In the genomic region with DNA sequence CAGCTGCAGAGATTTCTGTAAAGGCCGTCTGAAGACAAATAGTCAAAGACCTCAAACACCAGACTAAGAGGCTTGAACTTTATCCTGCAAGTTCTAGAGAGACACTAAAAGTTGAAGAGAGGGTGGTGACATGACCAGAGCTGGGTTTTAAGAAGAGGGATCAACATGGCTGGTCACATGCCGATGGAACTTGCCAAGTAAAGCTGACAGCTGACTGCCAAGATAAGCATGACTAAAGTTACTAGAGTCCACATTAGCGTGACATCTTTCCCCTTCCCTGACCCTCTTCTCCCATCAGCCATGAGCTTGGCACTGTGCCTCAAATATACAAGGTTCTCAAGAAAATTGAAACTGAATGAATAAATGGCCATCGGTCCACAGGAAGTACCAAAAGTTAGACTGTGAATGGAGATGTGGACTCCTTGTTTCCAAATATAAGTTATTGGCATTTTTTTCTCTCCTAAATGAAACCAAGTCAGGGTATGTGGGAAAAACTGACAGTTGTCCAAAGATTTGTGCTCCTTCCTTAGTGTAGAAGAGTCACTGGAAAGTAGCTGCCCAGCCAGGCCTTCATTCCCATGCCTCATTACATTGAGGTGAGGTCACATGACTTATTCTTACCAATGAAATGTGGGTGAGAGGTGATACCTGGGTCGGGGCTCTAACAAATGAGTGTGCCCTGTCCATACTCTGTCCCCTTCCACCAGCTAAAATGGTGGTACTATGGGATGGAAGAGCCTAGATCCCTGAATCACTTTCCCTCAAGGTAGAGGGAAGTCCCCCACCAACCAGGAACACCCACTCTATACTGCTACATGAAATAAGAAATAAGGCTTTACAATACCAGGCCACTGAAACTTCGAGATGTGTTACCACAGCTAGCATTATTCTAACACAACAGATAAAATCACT, we compare ENCODE assay signal across 11 cellular contexts. TPM values are rescaled to one million over a fixed set of nuclear protein-coding genes. Genes with fewer than 3 reads are reported as not detected.
A peak's percentile ranks its signal among the peaks of the same experiment; 100 is the strongest.
DNase-seq lines count a peak whose midpoint lies in the region; ATAC-seq and TF ChIP-seq lines count a peak whose summit lies in the region.
"Had no signal": no experiment of that assay in that cellular context is flagged by ENCODE, and none has a peak within 500 bp of the region (broad histone marks: within the 10 kb centered on the region; RNA-seq: fewer than 3 reads in every experiment).

No MANE protein-coding gene starts in this region.

- H3K27me3 ChIP-seq in sigmoid colon, result no peaks in the 10 kb centered on the region

- peaks cover 83% of the 10 kb centered on the region for H3K36me3 Mint-ChIP-seq in activated T-helper 17 cell treated with anti-CD3 and anti-CD28 coated beads, Interleukin-2, amount 50 U/mL, for 72 hours (ENCODE audit: low read depth)

- H3K4me3 ChIP-seq in sigmoid colon, result no peak overlapping the region

- no peak for TF ChIP-seq EP300 in sigmoid colon (IDR thresholded peaks at IDR 0.05)

- H3K9me3 ChIP-seq in sigmoid colon, result no peaks in the 10 kb centered on the region

- peaks cover 60% of the 10 kb centered on the region for H3K4me1 Mint-ChIP-seq in activated T-helper 17 cell treated with anti-CD3 and anti-CD28 coated beads, Interleukin-2, amount 50 U/mL, for 72 hours

- H3K4me3 Mint-ChIP-seq in activated T-helper 17 cell treated with anti-CD3 and anti-CD28 coated beads, Interleukin-2, amount 50 U/mL, for 72 hours, result peak overlapping the region; percentile 17

- DNase-seq in DMS79 (lab: John Stamatoyannopoulos, UW), result peak; percentile 7
- peak; percentile 86 for DNase-seq in foreskin melanocyte
- DNase-seq in sigmoid colon, result no peak
- DNase-seq in NCI-H345 treated with DMSO at 0.1 percent for 48 hours (lab: John Stamatoyannopoulos, UW; ENCODE audit: unreplicated experiment), result no peak
- DNase-seq in activated CD8-positive, alpha-beta memory T cell treated with anti-CD3 and anti-CD28 coated beads, Interleukin-2, amount 50 U/mL, for 48 hours, result no peak
- no peak for DNase-seq in SHP77 treated with DMSO at 0.1 percent for 48 hours (lab: John Stamatoyannopoulos, UW)
- DNase-seq in activated gamma-delta T cell (lab: John Stamatoyannopoulos, UW), result no peak
- DNase-seq: anterior cingulate cortex, NCI-H524 treated with DMSO at 0.1 percent for 48 hours had no signal

- TF ChIP-seq CTCF in sigmoid colon (IDR thresholded peaks at IDR 0.05), result no peak

- no peaks in the 10 kb centered on the region for H3K36me3 ChIP-seq in sigmoid colon

- peaks cover 0 to 57% (median 44%) of the 10 kb centered on the region in 4 donors for H3K4me1 ChIP-seq in sigmoid colon

- ATAC-seq in activated T-helper 17 cell treated with anti-CD3 and anti-CD28 coated beads, Interleukin-2, amount 50 U/mL, for 72 hours (replicated peaks), result peak; percentile 75
- ATAC-seq: HCT116 had no signal

- peaks cover 4% of the 10 kb centered on the region for H3K9me3 Mint-ChIP-seq in activated T-helper 17 cell treated with anti-CD3 and anti-CD28 coated beads, Interleukin-2, amount 50 U/mL, for 72 hours

- no peak for TF ChIP-seq POLR2A in sigmoid colon (IDR thresholded peaks at IDR 0.05)

- intact Hi-C loops in sigmoid colon (cut with DNase I), result no loop called here

- 82% methylated on average over 6 of the region's 6 CpGs for WGBS in sigmoid colon, 2 donors

- H3K27me3 Mint-ChIP-seq in activated T-helper 17 cell treated with anti-CD3 and anti-CD28 coated beads, Interleukin-2, amount 50 U/mL, for 72 hours, result no peaks in the 10 kb centered on the region

- H3K27ac Mint-ChIP-seq in activated T-helper 17 cell treated with anti-CD3 and anti-CD28 coated beads, Interleukin-2, amount 50 U/mL, for 72 hours, result peak overlapping the region; percentile 64

- peak overlapping the region; percentile 61 to 72 (median 62) for H3K27ac ChIP-seq in sigmoid colon

RNA-seq across cellular contexts. Expression of gene XPNPEP1, which starts 24.4 kb away (rescaled TPM):
- total RNA-seq in activated T-helper 17 cell treated with anti-CD3 and anti-CD28 coated beads, Interleukin-2, amount 50 U/mL, for 72 hours, result 100 to 1,000 TPM in 1 of 2 donors, 10 to 100 TPM in 1; 97.5 to 108 TPM
- total RNA-seq in sigmoid colon, result 10 to 100 TPM; 53.5 to 59.1 (median 56.5) TPM
- 10 to 100 TPM; 37.5 to 55.6 (median 42.6) TPM for polyA plus RNA-seq in sigmoid colon

Comparison
In these comparisons a context has a peak if more than half of its experiments do, and no peak if none do; other contexts are left out.
1. DNase-seq: peak in DMS79 (single experiment) and foreskin melanocyte (single experiment); none in sigmoid colon (single experiment), NCI-H345 treated with DMSO at 0.1 percent for 48 hours (single experiment), activated CD8-positive, alpha-beta memory T cell treated with anti-CD3 and anti-CD28 coated beads, Interleukin-2, amount 50 U/mL, for 48 hours (single experiment), SHP77 treated with DMSO at 0.1 percent for 48 hours (single experiment) and activated gamma-delta T cell (single experiment).